29 cellular contexts compared by ENCODE assay signal in the genomic region with DNA sequence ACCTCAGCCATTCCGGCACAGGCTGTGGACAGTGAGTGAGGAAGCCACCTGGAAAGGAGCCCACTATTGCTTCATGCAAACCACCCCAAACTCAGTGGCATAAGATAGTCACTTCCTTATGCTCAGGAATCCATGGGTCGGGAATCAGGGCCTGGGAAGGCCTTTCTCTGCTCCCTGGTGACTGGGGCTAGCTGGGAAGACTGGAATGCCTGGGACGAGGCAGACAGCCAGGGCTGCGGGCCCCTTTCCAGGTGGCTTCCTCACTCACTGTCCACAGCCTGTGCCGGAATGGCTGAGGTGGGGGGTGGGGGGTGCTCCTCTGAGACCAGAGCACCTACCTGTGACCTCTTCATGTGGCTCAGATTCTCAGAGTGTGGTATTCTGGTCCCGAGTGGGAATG.
"Had no signal": no experiment of that assay in that cellular context is flagged by ENCODE, and none has a peak within 500 bp of the region (broad histone marks: within the 10 kb centered on the region; RNA-seq: fewer than 3 reads in every experiment).

No MANE protein-coding gene starts in this region.

- H3K27me3 Mint-ChIP-seq: stimulated activated naive B cell treated with anti-CD40 and anti-IgM and Interleukin-4, amounts not matched to agents 10 μg/mL and 1 μg/mL and 100 μg/mL, for 72 hours had no signal

- H3K27ac Mint-ChIP-seq: activated CD4-positive, alpha-beta memory T cell treated with anti-CD3 and anti-CD28 coated beads for 36 hours; activated CD4-positive, alpha-beta T cell treated with anti-CD3 and anti-CD28 coated beads, Interleukin-2, amount 10 ng/mL, durations not matched to agents 24 days and 14 days; activated T-helper 17 cell treated with anti-CD3 and anti-CD28 coated beads, Interleukin-2, amount 50 U/mL, for 72 hours; natural killer cell treated with Interleukin-12 subunit alpha and Interleukin-12 subunit beta and Interleukin-15 and Interleukin-18, amount 100 ng/mL, for 72 hours; stimulated activated naive B cell treated with anti-CD40 and anti-IgM and Interleukin-4, amounts not matched to agents 10 μg/mL and 1 μg/mL and 100 μg/mL, for 72 hours; T-helper 1 cell treated with Interleukin-12 subunit alpha and Interleukin-12 subunit beta and Interleukin-4 antibody, amounts not matched to agents 30 μg/mL and 1 μg/mL, for 36 hours had no signal

- H3K9me3 ChIP-seq: breast epithelium, heart right ventricle, prostate gland, suprapubic skin, tibial artery, upper lobe of right lung had no signal

- H3K4me3 Mint-ChIP-seq: activated CD4-positive, alpha-beta memory T cell treated with anti-CD3 and anti-CD28 coated beads for 36 hours; activated CD4-positive, alpha-beta T cell treated with anti-CD3 and anti-CD28 coated beads, Interleukin-2, amount 10 ng/mL, durations not matched to agents 24 days and 14 days; activated T-cell treated with anti-CD3 and anti-CD28 coated beads, Interleukin-2, amount 50 U/mL, for 4 hours; activated T-helper 17 cell treated with anti-CD3 and anti-CD28 coated beads, Interleukin-2, amount 50 U/mL, for 72 hours; natural killer cell treated with Interleukin-12 subunit alpha and Interleukin-12 subunit beta and Interleukin-15 and Interleukin-18, amount 100 ng/mL, for 72 hours; stimulated activated naive B cell treated with anti-CD40 and anti-IgM and Interleukin-4, amounts not matched to agents 10 μg/mL and 1 μg/mL and 100 μg/mL, for 72 hours; T-helper 1 cell treated with Interleukin-12 subunit alpha and Interleukin-12 subunit beta and Interleukin-4 antibody, amounts not matched to agents 30 μg/mL and 1 μg/mL, for 36 hours had no signal

- H3K36me3 Mint-ChIP-seq: activated CD4-positive, alpha-beta memory T cell treated with anti-CD3 and anti-CD28 coated beads for 36 hours; natural killer cell treated with Interleukin-12 subunit alpha and Interleukin-12 subunit beta and Interleukin-15 and Interleukin-18, amount 100 ng/mL, for 72 hours; stimulated activated naive B cell treated with anti-CD40 and anti-IgM and Interleukin-4, amounts not matched to agents 10 μg/mL and 1 μg/mL and 100 μg/mL, for 72 hours had no signal

- H3K36me3 ChIP-seq: breast epithelium, heart right ventricle, prostate gland, suprapubic skin, tibial artery, upper lobe of right lung, WERI-Rb-1 had no signal

- H3K4me1 Mint-ChIP-seq: activated CD4-positive, alpha-beta T cell treated with anti-CD3 and anti-CD28 coated beads, Interleukin-2, amount 10 ng/mL, durations not matched to agents 24 days and 14 days; activated T-helper 17 cell treated with anti-CD3 and anti-CD28 coated beads, Interleukin-2, amount 50 U/mL, for 72 hours; stimulated activated naive B cell treated with anti-CD40 and anti-IgM and Interleukin-4, amounts not matched to agents 10 μg/mL and 1 μg/mL and 100 μg/mL, for 72 hours had no signal

- ATAC-seq: activated CD4-positive, CD25-positive, alpha-beta regulatory T cell treated with anti-CD3 and anti-CD28 coated beads, Interleukin-2, amount 50 U/mL, for 24 hours; activated T-cell treated with anti-CD3 and anti-CD28 coated beads, Interleukin-2, amount 50 U/mL, for 4 hours; activated T-helper 17 cell treated with anti-CD3 and anti-CD28 coated beads, Interleukin-2, amount 50 U/mL, for 72 hours; left lobe of liver; natural killer cell treated with Interleukin-12 subunit alpha and Interleukin-12 subunit beta and Interleukin-15 and Interleukin-18, amount 100 ng/mL, for 72 hours; stimulated activated naive B cell treated with anti-CD40 and anti-IgM and Interleukin-4, amounts not matched to agents 10 μg/mL and 1 μg/mL and 100 μg/mL, for 72 hours; upper lobe of right lung had no signal

- H3K27me3 ChIP-seq: breast epithelium, heart right ventricle, suprapubic skin, tibial artery, upper lobe of right lung had no signal

- DNase-seq: activated CD4-positive, alpha-beta memory T cell treated with anti-CD3 and anti-CD28 coated beads for 36 hours; activated CD4-positive, alpha-beta T cell treated with anti-CD3 and anti-CD28 coated beads, Interleukin-2, amount 10 ng/mL, durations not matched to agents 24 days and 14 days; activated gamma-delta T cell treated with Interleukin-2 at 50 U/mL for 16 hours; activated naive CD4-positive, alpha-beta T cell treated with anti-CD3 and anti-CD28 coated beads, Interleukin-2, amount 50 U/mL, for 16 hours; activated T-cell treated with anti-CD3 and anti-CD28 coated beads, Interleukin-2, amount 50 U/mL, for 4 hours; amniotic stem cell; cerebellar nuclear complex; foreskin melanocyte; heart right ventricle; kidney glomerular epithelial cell; mesendoderm; stimulated activated CD4-positive, alpha-beta T cell treated with anti-CD3 and anti-CD28 coated beads, Interleukin-15, amount 100 ng/mL, for 24 hours; stimulated activated CD4-positive, alpha-beta T cell treated with anti-CD3 and anti-CD28 coated beads, Interleukin-2, amount 100 ng/mL, for 24 hours; stimulated activated naive B cell treated with anti-CD40 and anti-IgM and Interleukin-4, amounts not matched to agents 10 μg/mL and 1 μg/mL and 100 μg/mL, for 72 hours; SW 1271; T-helper 9 cell; tibial artery; upper lobe of right lung; WERI-Rb-1 had no signal

- H3K4me3 ChIP-seq: breast epithelium, coronary artery, heart right ventricle, lung, prostate gland, suprapubic skin, tibial artery, upper lobe of right lung had no signal

- H3K27ac ChIP-seq: breast epithelium, coronary artery, heart right ventricle, prostate gland, suprapubic skin, tibial artery, upper lobe of right lung, WERI-Rb-1 had no signal

- H3K4me1 ChIP-seq: breast epithelium, suprapubic skin, tibial artery, upper lobe of right lung had no signal

- H3K9me3 Mint-ChIP-seq: activated CD4-positive, alpha-beta memory T cell treated with anti-CD3 and anti-CD28 coated beads for 36 hours; activated CD4-positive, alpha-beta T cell treated with anti-CD3 and anti-CD28 coated beads, Interleukin-2, amount 10 ng/mL, durations not matched to agents 24 days and 14 days; activated T-cell treated with anti-CD3 and anti-CD28 coated beads, Interleukin-2, amount 50 U/mL, for 4 hours; activated T-helper 17 cell treated with anti-CD3 and anti-CD28 coated beads, Interleukin-2, amount 50 U/mL, for 72 hours; natural killer cell treated with Interleukin-12 subunit alpha and Interleukin-12 subunit beta and Interleukin-15 and Interleukin-18, amount 100 ng/mL, for 72 hours; stimulated activated naive B cell treated with anti-CD40 and anti-IgM and Interleukin-4, amounts not matched to agents 10 μg/mL and 1 μg/mL and 100 μg/mL, for 72 hours; T-helper 1 cell treated with Interleukin-12 subunit alpha and Interleukin-12 subunit beta and Interleukin-4 antibody, amounts not matched to agents 30 μg/mL and 1 μg/mL, for 36 hours had no signal
